Comparison of ENCODE assay signal across 18 cellular contexts in genomic region chr11:134414772-134415765, GRCh38. TPM values are rescaled to one million over a fixed set of nuclear protein-coding genes. Genes with fewer than 3 reads are reported as not detected.
A peak's percentile ranks its signal among the peaks of the same experiment; 100 is the strongest.
DNase-seq lines count a peak whose midpoint lies in the region; ATAC-seq and TF ChIP-seq lines count a peak whose summit lies in the region.
"Had no signal": no experiment of that assay in that cellular context is flagged by ENCODE, and none has a peak within 500 bp of the region (broad histone marks: within the 10 kb centered on the region; RNA-seq: fewer than 3 reads in every experiment).

No MANE protein-coding gene starts in this region.

- POLR2A ChIA-PET in T-cell (lab: Charles Lee) = no interaction called here

- H3K27me3 Mint-ChIP-seq in T-cell = peaks cover 51 to 53% of the 10 kb centered on the region in 2 donors

- no peak overlapping the region for H2AFZ ChIP-seq in neuronal stem cell (ENCODE audit: low read length)

- no peak overlapping the region for H3K27ac ChIP-seq in BLaER1 treated with 17β-estradiol and CSF1 and Interleukin-3, amounts not matched to agents 10 nM and 100 nM
- H3K27ac ChIP-seq in dorsolateral prefrontal cortex = peak overlapping the region; percentile 79 to 100 (median 98)
- no peak overlapping the region for H3K27ac ChIP-seq in neuronal stem cell (replicated peaks; ENCODE audit: low read length)
- H3K27ac ChIP-seq: left ventricle myocardium inferior had no signal

- no peak overlapping the region for H3K4me3 Mint-ChIP-seq in T-cell
- H3K4me3 Mint-ChIP-seq: activated T-helper 17 cell treated with anti-CD3 and anti-CD28 coated beads, Interleukin-2, amount 50 U/mL, for 72 hours; HFFc6; T-helper 1 cell treated with Interleukin-12 subunit alpha and Interleukin-12 subunit beta and Interleukin-4 antibody, amounts not matched to agents 30 μg/mL and 1 μg/mL, for 36 hours had no signal

- H3K4ac ChIP-seq in neuronal stem cell (ENCODE audit: low read length) = no peak overlapping the region

- H2BK120ac ChIP-seq in neuronal stem cell (ENCODE audit: low read depth, low read length) = no peak overlapping the region

- H3K4me3 ChIP-seq in BLaER1 treated with 17β-estradiol and CSF1 and Interleukin-3, amounts not matched to agents 10 nM and 100 nM = peak overlapping the region in 1 of 10 experiments; percentile 22; a peak in 1 of 20 replicates
- H3K4me3 ChIP-seq in dorsolateral prefrontal cortex (peak overlapping the region in 29 of 59 donors; percentile 0 to 88 (median 79)), neuronal stem cell (ENCODE audit: low read length in 2 of 2) (no peak overlapping the region)
- H3K4me3 ChIP-seq: left ventricle myocardium inferior had no signal

- H3K36me3 Mint-ChIP-seq in T-cell = no peaks in the 10 kb centered on the region
- H3K36me3 Mint-ChIP-seq: IgD-negative memory B cell had no signal

- ATAC-seq in HG03571 (IDR thresholded peaks at IDR 0.05; ENCODE audit: unreplicated experiment) = no peak
- no peak for ATAC-seq in T-cell (replicated peaks in 1 of 4)
- ATAC-seq: activated CD4-positive, CD25-positive, alpha-beta regulatory T cell treated with anti-CD3 and anti-CD28 coated beads, Interleukin-2, amount 50 U/mL, for 24 hours; activated T-helper 17 cell treated with anti-CD3 and anti-CD28 coated beads, Interleukin-2, amount 50 U/mL, for 72 hours; Right ventricle myocardium inferior; stimulated activated naive CD8-positive, alpha-beta T cell treated with anti-CD3 and anti-CD28 coated beads, Interleukin-15, Interleukin-2, amounts not matched to agents 100 U/mL and 50 U/mL, for 24 hours had no signal

- H2AK5ac ChIP-seq in neuronal stem cell (ENCODE audit: low read depth, low read length) = no peak overlapping the region

- no CpG with 5 or more reads among the region's 17 CpGs for WGBS in neuronal stem cell (ENCODE audit: extremely low coverage in 2 of 2, insufficient read length in 2 of 2, insufficient replicate concordance in 1 of 2), 2 donors

- peak overlapping the region in 10 of 11 experiments; percentile 12 to 96 (median 92); a peak in 18 of 22 replicates for H3K4me2 ChIP-seq in BLaER1 treated with 17β-estradiol and CSF1 and Interleukin-3, amounts not matched to agents 10 nM and 100 nM
- H3K4me2 ChIP-seq in neuronal stem cell (ENCODE audit: insufficient read depth, low read length, poor library complexity, severe bottlenecking) = no peak overlapping the region

- peak overlapping the region; percentile 63 for H3K18ac ChIP-seq in neuronal stem cell (ENCODE audit: low read length)

- peak overlapping the region in 3 of 11 experiments; percentile 4 to 38 (median 24); a peak in 4 of 22 replicates for H3K9ac ChIP-seq in BLaER1 treated with 17β-estradiol and CSF1 and Interleukin-3, amounts not matched to agents 10 nM and 100 nM
- peak overlapping the region; percentile 14 for H3K9ac ChIP-seq in neuronal stem cell (ENCODE audit: low read depth, low read length, poor library complexity)

- H4K20me1 ChIP-seq in BLaER1 treated with 17β-estradiol and CSF1 and Interleukin-3, amounts not matched to agents 10 nM and 100 nM = peaks cover 0 to 67% (median 51%) of the 10 kb centered on the region in 11 experiments; a peak in 19 of 22 replicates

- H3K9me3 ChIP-seq in BLaER1 treated with 17β-estradiol and CSF1 and Interleukin-3, amounts not matched to agents 10 nM and 100 nM (replicated peaks in 1 of 11) = no peaks in the 10 kb centered on the region
- H3K9me3 ChIP-seq in neuronal stem cell (replicated peaks in 1 of 2; ENCODE audit: control insufficient read depth in 2 of 2, insufficient read depth in 1 of 2, low read depth in 1 of 2, low read length in 2 of 2) = no peaks in the 10 kb centered on the region
- H3K9me3 ChIP-seq: left ventricle myocardium inferior had no signal

- H3K36me3 ChIP-seq in BLaER1 treated with 17β-estradiol and CSF1 and Interleukin-3, amounts not matched to agents 10 nM and 100 nM = no peaks in the 10 kb centered on the region
- no peaks in the 10 kb centered on the region for H3K36me3 ChIP-seq in neuronal stem cell (replicated peaks in 1 of 2; ENCODE audit: control insufficient read depth in 2 of 2, insufficient read depth in 2 of 2, low read length in 2 of 2)
- H3K36me3 ChIP-seq: left ventricle myocardium inferior had no signal

- H4K8ac ChIP-seq in neuronal stem cell (ENCODE audit: low read depth, low read length) = peak overlapping the region; percentile 55

- peaks cover 9% of the 10 kb centered on the region for H3K79me1 ChIP-seq in neuronal stem cell (ENCODE audit: low read depth, low read length)

- no peaks in the 10 kb centered on the region for H3K9me3 Mint-ChIP-seq in T-cell
- H3K9me3 Mint-ChIP-seq: activated T-helper 17 cell treated with anti-CD3 and anti-CD28 coated beads, Interleukin-2, amount 50 U/mL, for 72 hours; IgD-negative memory B cell; T-helper 1 cell treated with Interleukin-12 subunit alpha and Interleukin-12 subunit beta and Interleukin-4 antibody, amounts not matched to agents 30 μg/mL and 1 μg/mL, for 36 hours had no signal

- peaks cover 18 to 20% (median 20%) of the 10 kb centered on the region in 3 donors for H3K4me1 Mint-ChIP-seq in T-cell

- intact Hi-C loops in dorsolateral prefrontal cortex (cut with DNase I) = loop anchor here in 1 of 2 donors (5.0 kb wide), 2 partner anchors 52 to 152 kb away; no protein-coding TSS in a partner anchor

- no peak overlapping the region for H2BK5ac ChIP-seq in neuronal stem cell (ENCODE audit: low read length)

- DNase-seq in NAMALWA (ENCODE audit: low spot score) (peak; percentile 9), dorsolateral prefrontal cortex (peak in 3 of 10 donors; percentile 64 to 84 (median 73)), neuronal stem cell (ENCODE audit: low spot score) (no peak), NCI-H748 treated with DMSO at 0.1 percent for 48 hours (lab: John Stamatoyannopoulos, UW) (no peak), HCEC 1CT (no peak), T-cell (no peak)
- DNase-seq: cerebellar nuclear complex; HFFc6; left ventricle myocardium inferior; NCI-H226; stimulated activated naive CD8-positive, alpha-beta T cell treated with anti-CD3 and anti-CD28 coated beads, Interleukin-15, Interleukin-2, amounts not matched to agents 100 U/mL and 50 U/mL, for 24 hours had no signal

- H4K91ac ChIP-seq in neuronal stem cell (ENCODE audit: low read depth, low read length, poor library complexity) = peak overlapping the region; percentile 67

- H3K27ac Mint-ChIP-seq in T-cell = no peak overlapping the region
- H3K27ac Mint-ChIP-seq: activated T-helper 17 cell treated with anti-CD3 and anti-CD28 coated beads, Interleukin-2, amount 50 U/mL, for 72 hours; HFFc6; T-helper 1 cell treated with Interleukin-12 subunit alpha and Interleukin-12 subunit beta and Interleukin-4 antibody, amounts not matched to agents 30 μg/mL and 1 μg/mL, for 36 hours had no signal

- H2BK15ac ChIP-seq in neuronal stem cell (ENCODE audit: low read length) = no peak overlapping the region

- H3K4me1 ChIP-seq in BLaER1 treated with 17β-estradiol and CSF1 and Interleukin-3, amounts not matched to agents 10 nM and 100 nM = peaks cover 27 to 67% (median 62%) of the 10 kb centered on the region in 10 experiments
- H3K4me1 ChIP-seq in neuronal stem cell (ENCODE audit: control insufficient read depth in 2 of 2, insufficient read depth in 1 of 2, low read depth in 1 of 2, low read length in 2 of 2) = peaks cover 21 to 35% of the 10 kb centered on the region in 2 donors

- no peak overlapping the region for H2BK12ac ChIP-seq in neuronal stem cell (ENCODE audit: low read length)

- peak overlapping the region; percentile 23 for H3K14ac ChIP-seq in neuronal stem cell (ENCODE audit: low read length)

- CTCF ChIA-PET in T-cell (lab: Charles Lee) = no interaction called here

- peak in 1 of 56 donors; percentile 7 for TF ChIP-seq CTCF in dorsolateral prefrontal cortex (IDR thresholded peaks at IDR 0.05 in 54 of 56, conservative IDR thresholded peaks at IDR 0.05 in 2 of 56; ENCODE audit: low read depth in 1 of 56, partially characterized antibody in 56 of 56)

- H3K23ac ChIP-seq in neuronal stem cell (ENCODE audit: low read depth, low read length, poor library complexity) = no peak overlapping the region

- peaks cover 26 to 69% (median 39%) of the 10 kb centered on the region in 11 experiments for H3K27me3 ChIP-seq in BLaER1 treated with 17β-estradiol and CSF1 and Interleukin-3, amounts not matched to agents 10 nM and 100 nM
- H3K27me3 ChIP-seq in dorsolateral prefrontal cortex (peaks cover 0 to 2% (median 0%) of the 10 kb centered on the region in 45 donors), neuronal stem cell (ENCODE audit: control insufficient read depth in 3 of 3, insufficient read depth in 3 of 3, low read depth in 1 of 3, low read length in 3 of 3) (no peaks in the 10 kb centered on the region)

RNA-seq across cellular contexts. Expression of gene B3GAT1, which starts 3.0 kb away (rescaled TPM):
- 100 to 1,000 TPM; 204 to 380 (median 266) TPM for total RNA-seq in dorsolateral prefrontal cortex
- 27.4 TPM for polyA plus RNA-seq in neuronal stem cell (2013, experiment 1 of 2)
- polyA plus RNA-seq in neuronal stem cell (2013, experiment 2 of 2) = 27.2 TPM
- 1 to 10 TPM in 4 of 5 donors, under 1 TPM in 1; 0.38 to 6.1 (median 1.3) TPM for total RNA-seq in T-cell
- total RNA-seq: HFFc6 had no signal
- polyA plus RNA-seq: IgD-negative memory B cell had no signal

Comparison
In these comparisons a context has a peak if more than half of its experiments do, and no peak if none do; other contexts are left out.
1. H3K27ac ChIP-seq: peak in dorsolateral prefrontal cortex (59 of 59); none in BLaER1 treated with 17β-estradiol and CSF1 and Interleukin-3, amounts not matched to agents 10 nM and 100 nM (0 of 11) and neuronal stem cell (single experiment).
2. RNA of gene B3GAT1, which starts 3.0 kb away (total RNA-seq): 204 to 380 TPM in dorsolateral prefrontal cortex; 0.38 to 6.1 TPM in T-cell; every median in the first group is over 10 times any median in the second.